Comparison of ENCODE assay signal across 21 cellular contexts in genomic region chr11:2397005-2397404, GRCh38. TPM values are rescaled to one million over a fixed set of nuclear protein-coding genes. Genes with fewer than 3 reads are reported as not detected.
"Had no signal": no experiment of that assay in that cellular context is flagged by ENCODE, and none has a peak within 500 bp of the region (broad histone marks: within the 10 kb centered on the region; RNA-seq: fewer than 3 reads in every experiment).

No MANE protein-coding gene starts in this region.

- H3K27me3 ChIP-seq: cardiac muscle cell, tibial nerve, uterus had no signal

- H3K4me3 Mint-ChIP-seq: activated CD4-positive, alpha-beta memory T cell treated with anti-CD3 and anti-CD28 coated beads, Interleukin-2, amount 10 ng/mL, durations not matched to agents 7 days and 5 days; activated CD4-positive, alpha-beta T cell treated with anti-CD3 and anti-CD28 coated beads for 36 hours; activated naive CD4-positive, alpha-beta T cell treated with anti-CD3 and anti-CD28 coated beads, Interleukin-2, amount 50 U/mL, for 24 hours; effector memory CD8-positive, alpha-beta T cell; mesothelial cell of epicardium had no signal

- H3K27ac ChIP-seq: lower lobe of right lung, tibial nerve, uterus had no signal

- ATAC-seq: activated CD4-positive, alpha-beta T cell treated with anti-CD3 and anti-CD28 coated beads for 36 hours; effector memory CD8-positive, alpha-beta T cell; lower lobe of right lung; stimulated activated naive CD8-positive, alpha-beta T cell treated with anti-CD3 and anti-CD28 coated beads, Interleukin-15, Interleukin-2, amounts not matched to agents 100 U/mL and 50 U/mL, for 24 hours had no signal

- FAIRE-seq: keratinocyte had no signal

- H3K4me3 ChIP-seq: cardiac muscle cell, lower lobe of right lung, tibial nerve, uterus had no signal

- H3K36me3 ChIP-seq: uterus had no signal

- DNase-seq: activated CD4-positive, alpha-beta memory T cell treated with anti-CD3 and anti-CD28 coated beads, Interleukin-2, amount 10 ng/mL, durations not matched to agents 7 days and 5 days; activated CD4-positive, alpha-beta T cell treated with anti-CD3 and anti-CD28 coated beads for 36 hours; activated effector memory CD4-positive, alpha-beta T cell treated with Interleukin-2 at 50 U/mL for 16 hours; activated T-cell treated with anti-CD3 and anti-CD28 coated beads, Interleukin-2, amount 50 U/mL, for 48 hours; effector memory CD8-positive, alpha-beta T cell; foreskin fibroblast; hippocampal formation; lower lobe of right lung; stimulated activated CD4-positive, alpha-beta T cell treated with anti-CD3 and anti-CD28 coated beads, Interleukin-2, amount 100 ng/mL, for 24 hours; stimulated activated naive CD8-positive, alpha-beta T cell treated with anti-CD3 and anti-CD28 coated beads, Interleukin-15, Interleukin-2, amounts not matched to agents 100 U/mL and 50 U/mL, for 24 hours; T-helper 2 cell; uterus had no signal

- H3K36me3 Mint-ChIP-seq: activated naive CD4-positive, alpha-beta T cell treated with anti-CD3 and anti-CD28 coated beads, Interleukin-2, amount 50 U/mL, for 24 hours had no signal

- H3K9me3 Mint-ChIP-seq: activated CD4-positive, alpha-beta memory T cell treated with anti-CD3 and anti-CD28 coated beads, Interleukin-2, amount 10 ng/mL, durations not matched to agents 7 days and 5 days; activated naive CD4-positive, alpha-beta T cell treated with anti-CD3 and anti-CD28 coated beads, Interleukin-2, amount 50 U/mL, for 24 hours; effector memory CD8-positive, alpha-beta T cell; mesothelial cell of epicardium; neural crest cell had no signal

- H3K27ac Mint-ChIP-seq: activated naive CD4-positive, alpha-beta T cell treated with anti-CD3 and anti-CD28 coated beads, Interleukin-2, amount 50 U/mL, for 24 hours; mesothelial cell of epicardium; progenitor cell of endocrine pancreas had no signal

- H3K27me3 Mint-ChIP-seq: activated CD4-positive, alpha-beta memory T cell treated with anti-CD3 and anti-CD28 coated beads, Interleukin-2, amount 10 ng/mL, durations not matched to agents 7 days and 5 days; activated CD4-positive, alpha-beta T cell treated with anti-CD3 and anti-CD28 coated beads for 36 hours; activated naive CD4-positive, alpha-beta T cell treated with anti-CD3 and anti-CD28 coated beads, Interleukin-2, amount 50 U/mL, for 24 hours; effector memory CD8-positive, alpha-beta T cell; progenitor cell of endocrine pancreas had no signal

- H3K9me3 ChIP-seq: lower lobe of right lung, tibial nerve, uterus had no signal

RNA-seq across cellular contexts. Expression of gene TRPM5, which starts 47.3 kb away (rescaled TPM):
- total RNA-seq: activated CD4-positive, alpha-beta memory T cell treated with anti-CD3 and anti-CD28 coated beads, Interleukin-2, amount 10 ng/mL, durations not matched to agents 7 days and 5 days; dermis microvascular lymphatic vessel endothelial cell; glomerular endothelial cell; lower lobe of right lung; tibial nerve had no signal
- polyA plus RNA-seq: keratinocyte had no signal

RNA-seq across cellular contexts. Expression of gene KCNQ1, which starts 47.8 kb away (rescaled TPM):
- polyA plus RNA-seq: keratinocyte had no signal
